ENCODE assay signal across 30 cellular contexts in genomic region chr18:49974079-49974478, GRCh38.
"Had no signal": no experiment of that assay in that cellular context is flagged by ENCODE, and none has a peak within 500 bp of the region (broad histone marks: within the 10 kb centered on the region; RNA-seq: fewer than 3 reads in every experiment).

No MANE protein-coding gene starts in this region.

- H3K27ac Mint-ChIP-seq: activated CD4-positive, alpha-beta T cell treated with anti-CD3 and anti-CD28 coated beads, Interleukin-2, amount 10 ng/mL, durations not matched to agents 24 days and 14 days; activated CD8-positive, alpha-beta T cell treated with anti-CD3 and anti-CD28 coated beads for 36 hours; activated naive CD8-positive, alpha-beta T cell treated with anti-CD3 and anti-CD28 coated beads for 36 hours; activated T-cell treated with anti-CD3 and anti-CD28 coated beads, Interleukin-2, amount 50 U/mL, for 72 hours; activated T-helper 17 cell treated with anti-CD3 and anti-CD28 coated beads, Interleukin-2, amount 50 U/mL, for 72 hours had no signal

- H3K27me3 Mint-ChIP-seq: activated naive CD8-positive, alpha-beta T cell treated with anti-CD3 and anti-CD28 coated beads for 36 hours had no signal

- H3K9me3 Mint-ChIP-seq: activated CD4-positive, alpha-beta T cell treated with anti-CD3 and anti-CD28 coated beads, Interleukin-2, amount 10 ng/mL, durations not matched to agents 24 days and 14 days; activated CD8-positive, alpha-beta T cell treated with anti-CD3 and anti-CD28 coated beads for 36 hours; activated naive CD8-positive, alpha-beta T cell treated with anti-CD3 and anti-CD28 coated beads for 36 hours; activated T-cell treated with anti-CD3 and anti-CD28 coated beads, Interleukin-2, amount 50 U/mL, for 72 hours; activated T-helper 17 cell treated with anti-CD3 and anti-CD28 coated beads, Interleukin-2, amount 50 U/mL, for 72 hours had no signal

- H3K4me3 Mint-ChIP-seq: activated CD4-positive, alpha-beta T cell treated with anti-CD3 and anti-CD28 coated beads, Interleukin-2, amount 10 ng/mL, durations not matched to agents 24 days and 14 days; activated CD8-positive, alpha-beta T cell treated with anti-CD3 and anti-CD28 coated beads for 36 hours; activated naive CD8-positive, alpha-beta T cell treated with anti-CD3 and anti-CD28 coated beads for 36 hours; activated T-cell treated with anti-CD3 and anti-CD28 coated beads, Interleukin-2, amount 50 U/mL, for 72 hours; activated T-helper 17 cell treated with anti-CD3 and anti-CD28 coated beads, Interleukin-2, amount 50 U/mL, for 72 hours had no signal

- FAIRE-seq: astrocyte had no signal

- H3K9me3 ChIP-seq: body of pancreas, breast epithelium, SJCRH30 had no signal

- H3K4me1 Mint-ChIP-seq: activated CD4-positive, alpha-beta T cell treated with anti-CD3 and anti-CD28 coated beads, Interleukin-2, amount 10 ng/mL, durations not matched to agents 24 days and 14 days; activated T-helper 17 cell treated with anti-CD3 and anti-CD28 coated beads, Interleukin-2, amount 50 U/mL, for 72 hours had no signal

- H3K4me2 ChIP-seq: KMS-11 had no signal

- H3K36me3 ChIP-seq: breast epithelium, SJCRH30, WERI-Rb-1 had no signal

- H3K27ac ChIP-seq: body of pancreas, breast epithelium, KMS-11, SJCRH30, SK-N-MC, WERI-Rb-1 had no signal

- H3K4me1 ChIP-seq: body of pancreas, breast epithelium, SJCRH30 had no signal

- H3K4me3 ChIP-seq: body of pancreas, breast epithelium, SJCRH30, SK-N-MC had no signal

- H3K36me3 Mint-ChIP-seq: activated naive CD8-positive, alpha-beta T cell treated with anti-CD3 and anti-CD28 coated beads for 36 hours had no signal

- H3K9ac ChIP-seq: KMS-11 had no signal

- DNase-seq: activated CD4-positive, alpha-beta T cell treated with anti-CD3 and anti-CD28 coated beads, Interleukin-2, amount 10 ng/mL, durations not matched to agents 24 days and 14 days; activated CD4-positive, alpha-beta T cell treated with anti-CD3 and anti-CD28 coated beads, Interleukin-2, amount 50 U/mL, for 4 hours; activated CD8-positive, alpha-beta T cell treated with anti-CD3 and anti-CD28 coated beads for 36 hours; activated effector memory CD4-positive, alpha-beta T cell treated with anti-CD3 and anti-CD28 coated beads, Interleukin-2, amount 50 U/mL, for 16 hours; activated naive CD4-positive, alpha-beta T cell; activated naive CD4-positive, alpha-beta T cell treated with anti-CD3 and anti-CD28 coated beads, Interleukin-2, amount 50 U/mL, for 16 hours; activated naive CD8-positive, alpha-beta T cell treated with anti-CD3 and anti-CD28 coated beads for 36 hours; activated T-cell treated with anti-CD3 and anti-CD28 coated beads, Interleukin-2, amount 50 U/mL, for 1 hour; activated T-cell treated with anti-CD3 and anti-CD28 coated beads, Interleukin-2, amount 50 U/mL, for 72 hours; amygdala; body of pancreas; caudate nucleus; NCI-H1048; NCI-H1105 treated with DMSO at 0.1 percent for 48 hours; NCI-H1436; NCI-H1694; NCI-H1930; NCI-H2081 treated with DMSO at 0.1 percent for 48 hours; NCI-H226; NCI-H446 treated with DMSO at 0.1 percent for 48 hours; NCI-H524; SHP77; SJCRH30; T1000; WERI-Rb-1 had no signal

- H3K27me3 ChIP-seq: body of pancreas, breast epithelium had no signal
